Comparison of ENCODE assay signal across 14 cellular contexts in the genomic region with DNA sequence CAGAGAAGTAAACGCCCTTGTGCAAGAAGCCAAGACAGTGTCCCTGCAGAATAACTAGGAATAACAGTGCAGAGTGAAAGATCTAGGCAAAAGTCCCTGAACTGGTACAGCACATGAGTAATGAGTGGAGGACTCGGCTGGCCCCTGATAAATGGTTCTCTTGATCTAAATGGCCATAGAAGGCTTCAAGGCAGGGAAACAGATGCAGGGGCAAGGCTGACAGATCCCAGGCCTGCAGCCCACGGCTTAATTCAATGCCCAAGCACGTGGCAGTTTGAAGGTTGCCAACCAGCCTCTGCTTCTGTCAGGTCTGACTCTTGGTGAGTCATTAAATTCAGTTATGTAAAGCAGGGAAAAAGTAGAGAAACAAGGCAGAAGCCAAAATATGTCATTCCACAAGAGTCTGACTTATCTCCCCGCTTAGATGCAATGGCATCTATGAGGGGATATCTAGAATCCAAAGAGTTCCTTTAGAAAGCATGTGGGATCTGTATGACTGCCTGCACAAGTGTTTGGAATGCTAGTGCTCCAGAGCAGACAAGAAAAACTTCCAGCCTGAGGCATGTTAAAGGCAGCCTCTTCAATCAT.
A peak's percentile ranks its signal among the peaks of the same experiment; 100 is the strongest.
DNase-seq lines count a peak whose midpoint lies in the region; ATAC-seq, FAIRE-seq and TF ChIP-seq lines count a peak whose summit lies in the region.
"Had no signal": no experiment of that assay in that cellular context is flagged by ENCODE, and none has a peak within 500 bp of the region (broad histone marks: within the 10 kb centered on the region; RNA-seq: fewer than 3 reads in every experiment).

No MANE protein-coding gene starts in this region.

- no peak for TF ChIP-seq POLR2A in GM12892 (IDR thresholded peaks at IDR 0.05; ENCODE audit: low read depth, low read length)

- FAIRE-seq in GM12892 (lab: Jason Lieb, UNC) = no peak

- in situ Hi-C loops in G401 (cut with HindIII; ENCODE audit: low sequenced_read_pairs) = no loop called here

- ATAC-seq in heart right ventricle = peak; percentile 86 to 98 (median 94)
- ATAC-seq: activated naive CD4-positive, alpha-beta T cell treated with anti-CD3 and anti-CD28 coated beads, Interleukin-2, amount 50 U/mL, for 72 hours; GM23338 had no signal

- WGBS in heart right ventricle, 2 donors = 24 to 38% methylated on average over 5 of the region's 5 CpGs

- H3K4me1 ChIP-seq in heart right ventricle = peaks cover 0 to 13% (median 0%) of the 10 kb centered on the region in 9 donors
- H3K4me1 ChIP-seq: Peyer's patch had no signal

- peak overlapping the region in 8 of 10 donors; percentile 12 to 70 (median 56) for H3K27ac ChIP-seq in heart right ventricle
- H3K27ac ChIP-seq: gastrocnemius medialis, Peyer's patch had no signal

- intact Hi-C loops in heart right ventricle (cut with DNase I) = no loop called here

- H3K36me3 ChIP-seq in heart right ventricle = peaks cover 0 to 32% (median 0%) of the 10 kb centered on the region in 9 donors
- H3K36me3 ChIP-seq: gastrocnemius medialis, Peyer's patch had no signal

- DNase-seq in G401 (ENCODE audit: low spot score) (peak; percentile 1), anterior cingulate cortex (lab: John Stamatoyannopoulos, UW) (peak in 46 of 58 donors; percentile 0 to 61 (median 27)), heart right ventricle (peak; percentile 26 to 56), retinal pigment epithelial cell (ENCODE audit: low read depth) (peak; percentile 21), GM12892 (ENCODE audit: insufficient read length) (no peak), RPMI8226 (no peak), NCI-H1417 treated with DMSO at 0.1 percent for 48 hours (lab: John Stamatoyannopoulos, UW) (no peak)
- no peak for DNase-seq in stimulated activated CD4-positive, alpha-beta T cell treated with anti-CD3 and anti-CD28 coated beads, Interleukin-2, amount 100 ng/mL, for 24 hours
- DNase-seq: COR-L47, gastrocnemius medialis, NCI-H1694 treated with DMSO at 0.1 percent for 48 hours, Peyer's patch had no signal

- H3K4me3 ChIP-seq in heart right ventricle (no peak overlapping the region), retinal pigment epithelial cell (ENCODE audit: low read length) (no peak overlapping the region)
- H3K4me3 ChIP-seq: gastrocnemius medialis, GM23338, Peyer's patch had no signal

- H3K9me3 ChIP-seq in heart right ventricle = peaks cover 0 to 3% (median 0%) of the 10 kb centered on the region in 11 donors
- H3K9me3 ChIP-seq: gastrocnemius medialis, Peyer's patch had no signal

- H3K27me3 ChIP-seq in heart right ventricle = no peaks in the 10 kb centered on the region
- H3K27me3 ChIP-seq: gastrocnemius medialis, Peyer's patch had no signal

- no peak for TF ChIP-seq CTCF in heart right ventricle (IDR thresholded peaks at IDR 0.05)
- TF ChIP-seq CTCF in retinal pigment epithelial cell (conservative IDR thresholded peaks at IDR 0.05; ENCODE audit: low read depth, low read length) = no peak

Comparison
In these comparisons a context has a peak if more than half of its experiments do, and no peak if none do; other contexts are left out.
1. DNase-seq: peak in G401 (single experiment), anterior cingulate cortex (46 of 58), heart right ventricle (2 of 2) and retinal pigment epithelial cell (single experiment); none in stimulated activated CD4-positive, alpha-beta T cell treated with anti-CD3 and anti-CD28 coated beads, Interleukin-2, amount 100 ng/mL, for 24 hours (0 of 2), GM12892 (single experiment), RPMI8226 (single experiment) and NCI-H1417 treated with DMSO at 0.1 percent for 48 hours (single experiment).